In genomic region chr12:76505050-76505449, GRCh38 we compare ENCODE assay signal across 25 cellular contexts.
"Had no signal": no experiment of that assay in that cellular context is flagged by ENCODE, and none has a peak within 500 bp of the region (broad histone marks: within the 10 kb centered on the region; RNA-seq: fewer than 3 reads in every experiment).

No MANE protein-coding gene starts in this region.

- H3K4me1 ChIP-seq: colonic mucosa, gastrocnemius medialis, lower lobe of right lung had no signal

- H3K27ac ChIP-seq: colonic mucosa, epithelial cell of prostate, esophagus squamous epithelium, gastrocnemius medialis, heart right ventricle, left ventricle myocardium inferior, lower lobe of right lung had no signal

- FAIRE-seq: endometrium, islet of Langerhans, keratinocyte had no signal

- DNase-seq: colonic mucosa; cortex of kidney; effector CD8-positive, alpha-beta T cell; effector memory CD8-positive, alpha-beta T cell; endodermal cell; erythroblast; esophagus squamous epithelium; foreskin fibroblast; foreskin melanocyte; gastrocnemius medialis; glutamatergic neuron; head of caudate nucleus; heart right ventricle; hippocampal formation; left cardiac atrium; left ventricle myocardium inferior; lower lobe of right lung; mesenchymal stem cell; mucosa of descending colon; naive B cell had no signal

- H3K36me3 ChIP-seq: colonic mucosa, gastrocnemius medialis, heart right ventricle, lower lobe of right lung had no signal

- H3K4me3 ChIP-seq: colonic mucosa, esophagus squamous epithelium, gastrocnemius medialis, heart right ventricle, left ventricle myocardium inferior, lower lobe of right lung, mucosa of descending colon had no signal

- H3K27me3 ChIP-seq: colonic mucosa, esophagus squamous epithelium, gastrocnemius medialis, heart right ventricle had no signal

- H3K9me3 ChIP-seq: colonic mucosa, esophagus squamous epithelium, gastrocnemius medialis, lower lobe of right lung, mucosa of descending colon had no signal

- ATAC-seq: effector memory CD8-positive, alpha-beta T cell; esophagus mucosa; gastrocnemius medialis; heart right ventricle; left cardiac atrium; lower lobe of right lung; mucosa of descending colon had no signal
